12 cellular contexts compared by ENCODE assay signal in the genomic region with DNA sequence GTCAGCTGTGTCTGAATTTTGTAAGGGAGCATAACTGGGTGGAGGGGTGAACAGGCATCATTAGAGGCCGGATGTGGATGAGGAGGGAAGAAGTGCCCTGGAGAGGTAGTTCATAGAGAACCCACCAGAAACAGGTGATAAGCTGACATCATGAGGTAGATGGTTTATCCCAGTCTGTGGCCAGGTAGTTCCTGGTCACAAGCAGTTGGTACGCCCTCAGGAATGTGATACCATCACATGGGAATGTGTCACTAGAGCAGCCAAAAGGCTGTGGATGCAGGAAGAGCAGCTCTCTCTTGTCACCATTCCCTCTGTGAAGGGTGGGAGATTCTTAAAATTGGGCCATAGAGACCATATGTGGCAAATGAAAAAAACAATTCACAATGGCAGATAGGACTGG. TPM values are rescaled to one million over a fixed set of nuclear protein-coding genes. Genes with fewer than 3 reads are reported as not detected.
DNase-seq lines count a peak whose midpoint lies in the region; ATAC-seq, FAIRE-seq and TF ChIP-seq lines count a peak whose summit lies in the region.
"Had no signal": no experiment of that assay in that cellular context is flagged by ENCODE, and none has a peak within 500 bp of the region (broad histone marks: within the 10 kb centered on the region; RNA-seq: fewer than 3 reads in every experiment).

No MANE protein-coding gene starts in this region.

- H3K9me3 Mint-ChIP-seq in activated naive CD4-positive, alpha-beta T cell treated with anti-CD3 and anti-CD28 coated beads, Interleukin-2, amount 50 U/mL, for 24 hours: no peaks in the 10 kb centered on the region
- no peaks in the 10 kb centered on the region for H3K9me3 Mint-ChIP-seq in activated CD8-positive, alpha-beta T cell treated with anti-CD3 and anti-CD28 coated beads, Interleukin-2, amount 10 ng/mL, durations not matched to agents 7 days and 5 days (ENCODE audit: insufficient read depth)

- FAIRE-seq in keratinocyte (lab: Jason Lieb, UNC): peak; percentile 58

- POLR2A ChIA-PET in activated CD8-positive, alpha-beta T cell treated with anti-CD3 and anti-CD28 coated beads, Interleukin-2, amount 10 ng/mL, durations not matched to agents 7 days and 5 days (lab: Charles Lee): interaction anchor here (0.9 kb wide), 1 partner anchor 15 kb away, joined by 3 read pairs; no protein-coding TSS in a partner anchor

- H3K4me3 ChIP-seq in keratinocyte (ENCODE audit: control insufficient read depth in 2 of 3, extremely low read depth in 1 of 3, insufficient read depth in 2 of 3, low read depth in 1 of 3, low read length in 3 of 3) (no peak overlapping the region), subcutaneous abdominal adipose tissue (ENCODE audit: low read depth in 1 of 5, low read length in 5 of 5) (no peak overlapping the region)

- H3K4me3 Mint-ChIP-seq in activated naive CD4-positive, alpha-beta T cell treated with anti-CD3 and anti-CD28 coated beads, Interleukin-2, amount 50 U/mL, for 24 hours: peak overlapping the region; percentile 72
- no peak overlapping the region for H3K4me3 Mint-ChIP-seq in activated CD8-positive, alpha-beta T cell treated with anti-CD3 and anti-CD28 coated beads, Interleukin-2, amount 10 ng/mL, durations not matched to agents 7 days and 5 days

- peak overlapping the region; percentile 94 for H3K27ac Mint-ChIP-seq in activated naive CD4-positive, alpha-beta T cell treated with anti-CD3 and anti-CD28 coated beads, Interleukin-2, amount 50 U/mL, for 24 hours
- peak overlapping the region; percentile 77 for H3K27ac Mint-ChIP-seq in activated CD8-positive, alpha-beta T cell treated with anti-CD3 and anti-CD28 coated beads, Interleukin-2, amount 10 ng/mL, durations not matched to agents 7 days and 5 days

- dilution Hi-C loops in keratinocyte (cut with MboI; ENCODE audit: extremely low pct_ligation_motif_present, low sequenced_read_pairs): no loop called here

- H3K27ac ChIP-seq in keratinocyte (ENCODE audit: control insufficient read depth, insufficient read depth, low read length) (peak overlapping the region; percentile 8), subcutaneous abdominal adipose tissue (ENCODE audit: low read depth, low read length) (peak overlapping the region; percentile 80)
- H3K27ac ChIP-seq: WERI-Rb-1 had no signal

- CTCF ChIA-PET in activated CD8-positive, alpha-beta T cell treated with anti-CD3 and anti-CD28 coated beads, Interleukin-2, amount 10 ng/mL, durations not matched to agents 7 days and 5 days (lab: Charles Lee): interaction anchor here (2.0 to 4.1 kb wide), 3 partner anchors 8 to 15 kb away, joined by 6 to 16 read pairs (median 15); no protein-coding TSS in a partner anchor

- peaks cover 86% of the 10 kb centered on the region for H3K79me2 ChIP-seq in keratinocyte (ENCODE audit: control insufficient read depth, insufficient read depth, low read length)

- no peaks in the 10 kb centered on the region for H3K9me1 ChIP-seq in keratinocyte (ENCODE audit: control insufficient read depth, extremely low read depth, insufficient read depth, low read length)

- no peak for TF ChIP-seq CTCF in keratinocyte (optimal IDR thresholded peaks at IDR 0.05 in 1 of 3, IDR thresholded peaks at IDR 0.05 in 1 of 3, conservative IDR thresholded peaks at IDR 0.05 in 1 of 3; ENCODE audit: extremely low read depth in 1 of 3, insufficient read depth in 2 of 3, low read length in 3 of 3)

- no peaks in the 10 kb centered on the region for H4K20me1 ChIP-seq in keratinocyte (ENCODE audit: control insufficient read depth, extremely low read depth, insufficient read depth, low read length)

- no peaks in the 10 kb centered on the region for H3K27me3 ChIP-seq in keratinocyte (ENCODE audit: control insufficient read depth, extremely low read depth, insufficient read depth, low read length)
- H3K27me3 ChIP-seq in subcutaneous abdominal adipose tissue (ENCODE audit: control insufficient read depth in 5 of 5, insufficient read depth in 4 of 5, low read length in 5 of 5): peaks cover 0 to 4% (median 0%) of the 10 kb centered on the region in 5 donors

- H3K4me1 ChIP-seq in keratinocyte (ENCODE audit: control insufficient read depth, extremely low read depth, insufficient read depth, low read length) (peaks cover 30% of the 10 kb centered on the region), subcutaneous abdominal adipose tissue (ENCODE audit: control insufficient read depth in 5 of 5, insufficient read depth in 5 of 5, low read length in 5 of 5) (peaks cover 3 to 72% (median 54%) of the 10 kb centered on the region in 5 donors)

- H3K27me3 Mint-ChIP-seq in activated naive CD4-positive, alpha-beta T cell treated with anti-CD3 and anti-CD28 coated beads, Interleukin-2, amount 50 U/mL, for 24 hours: no peaks in the 10 kb centered on the region
- H3K27me3 Mint-ChIP-seq in activated CD8-positive, alpha-beta T cell treated with anti-CD3 and anti-CD28 coated beads, Interleukin-2, amount 10 ng/mL, durations not matched to agents 7 days and 5 days (ENCODE audit: low read depth): no peaks in the 10 kb centered on the region

- H2AFZ ChIP-seq in keratinocyte (ENCODE audit: control insufficient read depth, low read length): no peak overlapping the region

- no peak for DNase-seq in activated naive CD4-positive, alpha-beta T cell (lab: John Stamatoyannopoulos, UW)
- DNase-seq in activated CD8-positive, alpha-beta T cell treated with anti-CD3 and anti-CD28 coated beads, Interleukin-2, amount 10 ng/mL, durations not matched to agents 7 days and 5 days: no peak
- peak; percentile 54 for DNase-seq in keratinocyte (ENCODE audit: low read depth, low spot score)
- DNase-seq in NCI-H510A (lab: John Stamatoyannopoulos, UW): no peak
- DNase-seq in DMS79 (lab: John Stamatoyannopoulos, UW): no peak
- no peak for DNase-seq in anterior cingulate cortex (lab: John Stamatoyannopoulos, UW)
- DNase-seq: kidney glomerular epithelial cell; NCI-H1092; stimulated activated CD8-positive, alpha-beta memory T cell treated with anti-CD3 and anti-CD28 coated beads, Interleukin-4, amount 100 ng/mL, for 48 hours; WERI-Rb-1 had no signal

- H3K4me2 ChIP-seq in keratinocyte (ENCODE audit: control insufficient read depth, extremely low read depth, insufficient read depth, low read depth, low read length): no peak overlapping the region

- no peak for ATAC-seq in activated CD8-positive, alpha-beta T cell treated with anti-CD3 and anti-CD28 coated beads, Interleukin-2, amount 10 ng/mL, durations not matched to agents 7 days and 5 days

- H3K9me3 ChIP-seq in keratinocyte (ENCODE audit: control insufficient read depth, low read depth, low read length) (no peaks in the 10 kb centered on the region), subcutaneous abdominal adipose tissue (ENCODE audit: control insufficient read depth in 5 of 5, low read length in 5 of 5) (no peaks in the 10 kb centered on the region)

- H3K36me3 Mint-ChIP-seq in activated naive CD4-positive, alpha-beta T cell treated with anti-CD3 and anti-CD28 coated beads, Interleukin-2, amount 50 U/mL, for 24 hours: peaks cover 17% of the 10 kb centered on the region
- H3K36me3 Mint-ChIP-seq in activated CD8-positive, alpha-beta T cell treated with anti-CD3 and anti-CD28 coated beads, Interleukin-2, amount 10 ng/mL, durations not matched to agents 7 days and 5 days (ENCODE audit: low read depth): peaks cover 59% of the 10 kb centered on the region

- H3K36me3 ChIP-seq in keratinocyte (ENCODE audit: control insufficient read depth in 2 of 2, extremely low read depth in 1 of 2, insufficient read depth in 2 of 2, low read length in 2 of 2): peaks cover 0 to 2% of the 10 kb centered on the region in 2 experiments
- H3K36me3 ChIP-seq in subcutaneous abdominal adipose tissue (ENCODE audit: control insufficient read depth in 5 of 5, insufficient read depth in 5 of 5, low read length in 5 of 5): no peaks in the 10 kb centered on the region
- H3K36me3 ChIP-seq: WERI-Rb-1 had no signal

- peaks cover 84% of the 10 kb centered on the region for H3K4me1 Mint-ChIP-seq in activated naive CD4-positive, alpha-beta T cell treated with anti-CD3 and anti-CD28 coated beads, Interleukin-2, amount 50 U/mL, for 24 hours
- peaks cover 88% of the 10 kb centered on the region for H3K4me1 Mint-ChIP-seq in activated CD8-positive, alpha-beta T cell treated with anti-CD3 and anti-CD28 coated beads, Interleukin-2, amount 10 ng/mL, durations not matched to agents 7 days and 5 days (ENCODE audit: low read depth)

- H3K9ac ChIP-seq in keratinocyte (ENCODE audit: control insufficient read depth, extremely low read depth, insufficient read depth, low read length) (no peak overlapping the region), subcutaneous abdominal adipose tissue (ENCODE audit: low read length in 5 of 5) (no peak overlapping the region)

RNA-seq across cellular contexts. Expression of a gene that starts 21.9 kb away (rescaled TPM):
- 100 to 1,000 TPM; 622 to 627 TPM for total RNA-seq in activated CD8-positive, alpha-beta T cell treated with anti-CD3 and anti-CD28 coated beads, Interleukin-2, amount 10 ng/mL, durations not matched to agents 7 days and 5 days
- 392 to 551 TPM (median 421 TPM) in 3 replicates for polyA plus RNA-seq in keratinocyte
- polyA plus RNA-seq in keratinocyte (2011; ENCODE audit: low read depth): 105 TPM
- 439 and 498 TPM in 2 replicates for polyA plus RNA-seq in keratinocyte (2011; cell fraction: cytosol; rRNA removed)
- 606 and 623 TPM in 2 replicates for polyA plus RNA-seq in keratinocyte (2011; cell fraction: nucleus; rRNA removed)
- polyA plus RNA-seq in keratinocyte (2012; ENCODE audit: low replicate concordance): 110 and 441 TPM in 2 replicates
- polyA minus RNA-seq in keratinocyte: 493 to 669 TPM (median 578 TPM) in 3 replicates
- polyA minus RNA-seq in keratinocyte (2011; cell fraction: cytosol; rRNA and poly(A)+ RNA removed): 319 TPM
- 213 and 374 TPM in 2 replicates for polyA minus RNA-seq in keratinocyte (2011; cell fraction: nucleus; rRNA and poly(A)+ RNA removed)
